8 cellular contexts compared by ENCODE assay signal in genomic region chr18:63970803-63971191, GRCh38. TPM values are rescaled to one million over a fixed set of nuclear protein-coding genes. Genes with fewer than 3 reads are reported as not detected.
DNase-seq lines count a peak whose midpoint lies in the region; ATAC-seq and TF ChIP-seq lines count a peak whose summit lies in the region.

No MANE protein-coding gene starts in this region.

- CTCF ChIA-PET in naive thymus-derived CD4-positive, alpha-beta T cell (lab: Charles Lee): no interaction called here

- peaks cover 1% of the 10 kb centered on the region for H3K27me3 Mint-ChIP-seq in HFFc6 (ENCODE audit: insufficient read depth)
- H3K27me3 Mint-ChIP-seq in naive thymus-derived CD4-positive, alpha-beta T cell: peaks cover 0 to 25% (median 0%) of the 10 kb centered on the region in 5 donors

- peak overlapping the region; percentile 70 for H3K9ac ChIP-seq in SK-N-MC (ENCODE audit: insufficient read length)

- TF ChIP-seq CTCF in HFFc6 (IDR thresholded peaks at IDR 0.05): no peak
- no peak for TF ChIP-seq CTCF in esophagus muscularis mucosa (IDR thresholded peaks at IDR 0.05)

- H3K4me1 Mint-ChIP-seq in HFFc6 (ENCODE audit: low read depth): peaks cover 65% of the 10 kb centered on the region
- H3K4me1 Mint-ChIP-seq in naive thymus-derived CD4-positive, alpha-beta T cell: peaks cover 26 to 43% (median 32%) of the 10 kb centered on the region in 7 donors

- no peaks in the 10 kb centered on the region for H3K9me3 Mint-ChIP-seq in HFFc6
- H3K9me3 Mint-ChIP-seq in naive thymus-derived CD4-positive, alpha-beta T cell: no peaks in the 10 kb centered on the region

- intact Hi-C loops in esophagus muscularis mucosa (cut with DNase I): loop anchor here (10.0 kb wide), 1 partner anchor 1446 kb away; the partner anchor contains the start of gene ZCCHC2
- intact Hi-C loops in naive thymus-derived CD4-positive, alpha-beta T cell (cut with micrococcal nuclease): loop anchor here (1.0 to 10.0 kb wide), 14 partner anchors 9 to 1786 kb away; partner anchors contain the start of genes PHLPP1 (in 2 of the 2), PIGN (in 2 of the 2), RELCH (in 2 of the 2) and VPS4B (in 2 of the 2)

- H3K36me3 ChIP-seq in SK-N-MC (ENCODE audit: insufficient read depth, low read length): peaks cover 6% of the 10 kb centered on the region
- no peaks in the 10 kb centered on the region for H3K36me3 ChIP-seq in esophagus muscularis mucosa
- peaks cover 0 to 7% (median 0%) of the 10 kb centered on the region in 3 experiments for H3K36me3 ChIP-seq in naive thymus-derived CD4-positive, alpha-beta T cell (ENCODE audit: control insufficient read depth in 2 of 3, insufficient read depth in 3 of 3, low read length in 3 of 3)

- no peak for TF ChIP-seq POLR2A in esophagus muscularis mucosa (IDR thresholded peaks at IDR 0.05; ENCODE audit: low read depth)

- peak overlapping the region; percentile 99 for H3K27ac ChIP-seq in SK-N-MC
- peak overlapping the region; percentile 89 to 97 (median 93) for H3K27ac ChIP-seq in esophagus muscularis mucosa (replicated peaks in 1 of 4)
- H3K27ac ChIP-seq in naive thymus-derived CD4-positive, alpha-beta T cell (ENCODE audit: low read depth, low read length): peak overlapping the region; percentile 96

- WGBS in esophagus muscularis mucosa: 26% methylated on average over 18 of the region's 18 CpGs

- ATAC-seq in naive thymus-derived CD4-positive, alpha-beta T cell: no peak
- no peak for ATAC-seq in HG02970 (IDR thresholded peaks at IDR 0.05; ENCODE audit: low FRiP score, unreplicated experiment)
- ATAC-seq in HG03280 (IDR thresholded peaks at IDR 0.05; ENCODE audit: unreplicated experiment): no peak

- H3K4me3 Mint-ChIP-seq in HFFc6: peak overlapping the region; percentile 92
- peak overlapping the region; percentile 88 to 98 (median 94) for H3K4me3 Mint-ChIP-seq in naive thymus-derived CD4-positive, alpha-beta T cell

- H3K4me1 ChIP-seq in esophagus muscularis mucosa: peaks cover 5 to 17% (median 15%) of the 10 kb centered on the region in 4 donors
- peaks cover 13% of the 10 kb centered on the region in 2 donors for H3K4me1 ChIP-seq in naive thymus-derived CD4-positive, alpha-beta T cell (ENCODE audit: control insufficient read depth in 2 of 2, insufficient read depth in 2 of 2, low read length in 2 of 2)

- peak; percentile 65 for DNase-seq in DMS153 treated with DMSO at 0.1 percent for 48 hours (lab: John Stamatoyannopoulos, UW; ENCODE audit: unreplicated experiment)
- peak; percentile 36 for DNase-seq in HFFc6
- no peak for DNase-seq in SK-N-MC (ENCODE audit: low read depth, low spot score)
- DNase-seq in esophagus muscularis mucosa (ENCODE audit: extremely low spot score): no peak
- DNase-seq in naive thymus-derived CD4-positive, alpha-beta T cell: no peak
- DNase-seq in stimulated activated CD4-positive, alpha-beta T cell treated with anti-CD3 and anti-CD28 coated beads, Interleukin-4, amount 100 ng/mL, for 24 hours: no peak

- H3K36me3 Mint-ChIP-seq in HFFc6 (ENCODE audit: low read depth): peaks cover 5% of the 10 kb centered on the region; the same call in 1 of the 2 replicates
- peaks cover 0 to 2% (median 0%) of the 10 kb centered on the region in 5 donors for H3K36me3 Mint-ChIP-seq in naive thymus-derived CD4-positive, alpha-beta T cell

- no peaks in the 10 kb centered on the region for H3K27me3 ChIP-seq in esophagus muscularis mucosa
- no peaks in the 10 kb centered on the region for H3K27me3 ChIP-seq in naive thymus-derived CD4-positive, alpha-beta T cell (ENCODE audit: control insufficient read depth in 2 of 2, insufficient read depth in 2 of 2, low read length in 2 of 2)

- H3K4me3 ChIP-seq in SK-N-MC (peak overlapping the region; percentile 91), esophagus muscularis mucosa (peak overlapping the region; percentile 65 to 81 (median 76))
- peak overlapping the region; percentile 93 for H3K4me3 ChIP-seq in naive thymus-derived CD4-positive, alpha-beta T cell (ENCODE audit: low read length)

- peak overlapping the region; percentile 96 for H3K27ac Mint-ChIP-seq in HFFc6
- H3K27ac Mint-ChIP-seq in naive thymus-derived CD4-positive, alpha-beta T cell: peak overlapping the region; percentile 88 to 97 (median 93)

- no peaks in the 10 kb centered on the region for H3K9me3 ChIP-seq in SK-N-MC (ENCODE audit: low read depth, low read length)
- no peaks in the 10 kb centered on the region for H3K9me3 ChIP-seq in esophagus muscularis mucosa
- no peaks in the 10 kb centered on the region for H3K9me3 ChIP-seq in naive thymus-derived CD4-positive, alpha-beta T cell (ENCODE audit: control insufficient read depth in 2 of 3, low read length in 3 of 3)

- POLR2A ChIA-PET in naive thymus-derived CD4-positive, alpha-beta T cell (lab: Charles Lee): interaction anchor here (1.0 to 1.1 kb wide), 2 partner anchors 548 to 1784 kb away, joined by 3 to 6 read pairs; partner anchors contain the start of genes PIGN, RELCH and VPS4B

- TF ChIP-seq EP300 in esophagus muscularis mucosa (IDR thresholded peaks at IDR 0.05): no peak

RNA-seq across cellular contexts. Expression of gene SERPINB8, which starts 0.9 kb away (rescaled TPM):
- 10 to 100 TPM; 32.6 to 42.9 (median 36.9) TPM for total RNA-seq in HFFc6 (2021; fragmentation: NEBNext Ultra II Directional; extraction: Animal tissue kit (Norgen Biotek cat#: 25700))
- total RNA-seq in esophagus muscularis mucosa: 10 to 100 TPM in 2 of 4 donors, 1 to 10 TPM in 2; 6.2 to 18.4 (median 11.1) TPM
- 10 to 100 TPM in 2 of 5 experiments, 1 to 10 TPM in 3; 9.2 to 15.7 (median 10.0) TPM for total RNA-seq in naive thymus-derived CD4-positive, alpha-beta T cell
- 1 to 10 TPM; 7.8 to 9.6 TPM for polyA plus RNA-seq in naive thymus-derived CD4-positive, alpha-beta T cell

RNA-seq across cellular contexts. Expression of gene HMSD, which starts 21.7 kb away (rescaled TPM):
- total RNA-seq in HFFc6 (2021; fragmentation: NEBNext Ultra II Directional; extraction: Animal tissue kit (Norgen Biotek cat#: 25700)): under 1 TPM in 2 of 6 experiments, not detected in 4; 0.21 to 0.38 TPM
- not detected for total RNA-seq in esophagus muscularis mucosa
- 1 to 10 TPM in 1 of 5 experiments, not detected in 4; 5.1 TPM for total RNA-seq in naive thymus-derived CD4-positive, alpha-beta T cell
- polyA plus RNA-seq in naive thymus-derived CD4-positive, alpha-beta T cell: not detected

Comparison
In these comparisons a context has a peak if more than half of its experiments do, and no peak if none do; other contexts are left out.
1. DNase-seq: peak in DMS153 treated with DMSO at 0.1 percent for 48 hours (single experiment) and HFFc6 (single experiment); none in SK-N-MC (single experiment), esophagus muscularis mucosa (single experiment), naive thymus-derived CD4-positive, alpha-beta T cell (0 of 9) and stimulated activated CD4-positive, alpha-beta T cell treated with anti-CD3 and anti-CD28 coated beads, Interleukin-4, amount 100 ng/mL, for 24 hours (single experiment).
2. Peak in every context shown above with its lines, with median percentiles within 50 percentile points of each other: H3K27ac ChIP-seq and H3K4me3 ChIP-seq.